In the genomic region with DNA sequence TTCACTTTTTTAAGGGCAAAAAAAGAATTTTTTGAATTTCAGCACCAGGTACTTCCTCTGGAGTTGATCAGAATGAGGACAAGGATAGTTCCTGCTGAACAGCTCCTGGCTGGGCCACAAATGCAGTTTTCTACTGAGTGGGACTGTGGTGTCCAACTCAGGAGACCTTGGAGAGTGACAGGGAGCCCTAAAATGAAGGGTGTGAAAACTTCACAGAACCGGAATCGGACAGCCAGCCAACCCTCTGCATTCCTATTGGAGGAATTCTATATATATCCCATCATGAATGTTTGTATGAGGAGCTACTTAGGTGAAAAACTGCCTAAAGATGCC, we compare ENCODE assay signal across 23 cellular contexts. TPM values are rescaled to one million over a fixed set of nuclear protein-coding genes. Genes with fewer than 3 reads are reported as not detected.
DNase-seq lines count a peak whose midpoint lies in the region; ATAC-seq, FAIRE-seq and TF ChIP-seq lines count a peak whose summit lies in the region.
"Had no signal": no experiment of that assay in that cellular context is flagged by ENCODE, and none has a peak within 500 bp of the region (broad histone marks: within the 10 kb centered on the region; RNA-seq: fewer than 3 reads in every experiment).

No MANE protein-coding gene starts in this region.

- H3K9ac ChIP-seq in liver (ENCODE audit: low read depth in 1 of 2, low read length in 2 of 2) (peak overlapping the region in 1 of 2 donors; percentile 52), HepG2 (ENCODE audit: insufficient read depth, low read depth, low read length) (no peak overlapping the region)

- FAIRE-seq in HepG2 (lab: Jason Lieb, UNC) = no peak
- FAIRE-seq: D721Med, H1 had no signal

- intact Hi-C loops in HepG2 (cut with micrococcal nuclease; ENCODE audit: unreplicated experiment) = no loop called here
- intact Hi-C loops in tibial artery (cut with DNase I; ENCODE audit: low total_unique reads) = no loop called here
- intact Hi-C loops in thyroid gland (cut with DNase I) = no loop called here

- H3K9me3 ChIP-seq in liver (ENCODE audit: control insufficient read depth in 4 of 4, low read length in 3 of 4) (no peaks in the 10 kb centered on the region), HepG2 (ENCODE audit: low read length) (no peaks in the 10 kb centered on the region), tibial artery (no peaks in the 10 kb centered on the region), thyroid gland (no peaks in the 10 kb centered on the region)
- H3K9me3 ChIP-seq: Peyer's patch had no signal

- TF ChIP-seq CTCF in liver (IDR thresholded peaks at IDR 0.05; ENCODE audit: low read depth, low read length, missing input control) = no peak
- no peak for TF ChIP-seq CTCF in HepG2 (CRISPR knock-in tag; IDR thresholded peaks at IDR 0.05)
- no peak for TF ChIP-seq CTCF in osteocyte (IDR thresholded peaks at IDR 0.05)
- TF ChIP-seq CTCF in tibial artery (IDR thresholded peaks at IDR 0.05) = no peak
- no peak for TF ChIP-seq CTCF in thyroid gland (IDR thresholded peaks at IDR 0.05)

- H3K27ac Mint-ChIP-seq in osteocyte (ENCODE audit: unreplicated experiment) = peak overlapping the region; percentile 23
- no peak overlapping the region for H3K27ac Mint-ChIP-seq in activated CD4-positive, alpha-beta memory T cell treated with anti-CD3 and anti-CD28 coated beads, Interleukin-2, amount 10 ng/mL, durations not matched to agents 7 days and 5 days

- peaks cover 2% of the 10 kb centered on the region for H3K79me2 ChIP-seq in HepG2 (ENCODE audit: insufficient read depth, low read length)

- TF ChIP-seq RAD21 in liver (IDR thresholded peaks at IDR 0.05) (no peak), HepG2 (CRISPR knock-in tag; IDR thresholded peaks at IDR 0.05) (no peak)

- H3K36me3 ChIP-seq in liver (ENCODE audit: control insufficient read depth in 4 of 4, insufficient read depth in 3 of 4, low read depth in 1 of 4, low read length in 3 of 4) (no peaks in the 10 kb centered on the region), HepG2 (replicated peaks in 1 of 2; ENCODE audit: control insufficient read depth in 1 of 2, insufficient read depth in 2 of 2, low read length in 2 of 2) (no peaks in the 10 kb centered on the region), tibial artery (no peaks in the 10 kb centered on the region), thyroid gland (no peaks in the 10 kb centered on the region)
- H3K36me3 ChIP-seq: Peyer's patch had no signal

- TF ChIP-seq POLR2A in HepG2 (IDR thresholded peaks at IDR 0.05; ENCODE audit: insufficient read depth in 1 of 2, low read depth in 2 of 2, low read length in 2 of 2) = no peak
- no peak for TF ChIP-seq POLR2A in thyroid gland (IDR thresholded peaks at IDR 0.05)

- H3K36me3 Mint-ChIP-seq in osteocyte (ENCODE audit: unreplicated experiment) = no peaks in the 10 kb centered on the region
- peaks cover 23% of the 10 kb centered on the region for H3K36me3 Mint-ChIP-seq in activated CD4-positive, alpha-beta memory T cell treated with anti-CD3 and anti-CD28 coated beads, Interleukin-2, amount 10 ng/mL, durations not matched to agents 7 days and 5 days (ENCODE audit: low read depth)

- H3K4me3 ChIP-seq in liver (ENCODE audit: low read depth in 1 of 3, low read length in 3 of 3) (no peak overlapping the region), HepG2 (replicated peaks in 1 of 3; ENCODE audit: insufficient read depth in 1 of 3, low read depth in 2 of 3, low read length in 3 of 3) (no peak overlapping the region), tibial artery (peak overlapping the region in 1 of 2 donors; percentile 28), thyroid gland (replicated peaks in 1 of 3) (no peak overlapping the region)
- H3K4me3 ChIP-seq: Peyer's patch had no signal

- no peaks in the 10 kb centered on the region for H3K27me3 Mint-ChIP-seq in osteocyte (ENCODE audit: unreplicated experiment)
- no peaks in the 10 kb centered on the region for H3K27me3 Mint-ChIP-seq in activated CD4-positive, alpha-beta memory T cell treated with anti-CD3 and anti-CD28 coated beads, Interleukin-2, amount 10 ng/mL, durations not matched to agents 7 days and 5 days

- no peaks in the 10 kb centered on the region for H3K9me3 Mint-ChIP-seq in osteocyte (ENCODE audit: unreplicated experiment)
- H3K9me3 Mint-ChIP-seq in activated CD4-positive, alpha-beta memory T cell treated with anti-CD3 and anti-CD28 coated beads, Interleukin-2, amount 10 ng/mL, durations not matched to agents 7 days and 5 days = no peaks in the 10 kb centered on the region

- in situ Hi-C loops in HepG2 (cut with HindIII; ENCODE audit: extremely low pct_ligation_motif_present, low pct_unique_long_range_greater_than_20kb) = no loop called here

- peaks cover 4 to 37% (median 10%) of the 10 kb centered on the region in 4 donors for H3K4me1 ChIP-seq in liver (ENCODE audit: control insufficient read depth in 4 of 4, insufficient read depth in 4 of 4, low read length in 3 of 4)
- H3K4me1 ChIP-seq in HepG2 (ENCODE audit: insufficient read depth, low read length) = peaks cover 5% of the 10 kb centered on the region
- H3K4me1 ChIP-seq in tibial artery = peaks cover 0 to 62% (median 24%) of the 10 kb centered on the region in 4 donors
- no peaks in the 10 kb centered on the region for H3K4me1 ChIP-seq in thyroid gland
- H3K4me1 ChIP-seq: Peyer's patch had no signal

- H3K27me3 ChIP-seq in liver (ENCODE audit: control insufficient read depth in 4 of 4, insufficient read depth in 4 of 4, low read length in 3 of 4) (no peaks in the 10 kb centered on the region), HepG2 (ENCODE audit: control insufficient read depth in 1 of 2, insufficient read depth in 2 of 2, low read length in 2 of 2) (no peaks in the 10 kb centered on the region), tibial artery (no peaks in the 10 kb centered on the region), thyroid gland (no peaks in the 10 kb centered on the region)
- H3K27me3 ChIP-seq: Peyer's patch had no signal

- peaks cover 24% of the 10 kb centered on the region for H3K4me1 Mint-ChIP-seq in osteocyte (ENCODE audit: unreplicated experiment)
- H3K4me1 Mint-ChIP-seq in activated CD4-positive, alpha-beta memory T cell treated with anti-CD3 and anti-CD28 coated beads, Interleukin-2, amount 10 ng/mL, durations not matched to agents 7 days and 5 days = peaks cover 12% of the 10 kb centered on the region

- no peak overlapping the region for H3K4me3 Mint-ChIP-seq in osteocyte (ENCODE audit: unreplicated experiment)
- no peak overlapping the region for H3K4me3 Mint-ChIP-seq in activated CD4-positive, alpha-beta memory T cell treated with anti-CD3 and anti-CD28 coated beads, Interleukin-2, amount 10 ng/mL, durations not matched to agents 7 days and 5 days

- CTCF ChIA-PET in HepG2 (lab: Yijun Ruan, JAX; ENCODE audit: low intra/inter-chr PET ratio, low total read pairs) = no interaction called here
- CTCF ChIA-PET in activated CD4-positive, alpha-beta memory T cell treated with anti-CD3 and anti-CD28 coated beads, Interleukin-2, amount 10 ng/mL, durations not matched to agents 7 days and 5 days (lab: Charles Lee) = no interaction called here

- no peak overlapping the region for H3K4me2 ChIP-seq in HepG2 (ENCODE audit: low read depth, low read length)

- no peak for DNase-seq in HepG2 (ENCODE audit: low spot score)
- peak; percentile 20 for DNase-seq in M059J (ENCODE audit: low read depth)
- no peak for DNase-seq in osteocyte (ENCODE audit: extremely low spot score, unreplicated experiment)
- DNase-seq in tibial artery = no peak
- DNase-seq in SKM-1 (lab: John Stamatoyannopoulos, UW; ENCODE audit: unreplicated experiment) = no peak
- DNase-seq in thyroid gland = no peak
- no peak for DNase-seq in activated CD4-positive, alpha-beta memory T cell treated with anti-CD3 and anti-CD28 coated beads, Interleukin-2, amount 10 ng/mL, durations not matched to agents 7 days and 5 days
- DNase-seq: AML-193; DMS53; GDM1; IMR-90; NCI-H1694; NCI-H2081; NCI-H2171; NCI-H345; NCI-H524; NCI-H774; NK-92 treated with Interleukin-12 subunit alpha and Interleukin-12 subunit beta, amount 100 ng/mL, for 24 hours; Peyer's patch; Right ventricle myocardium superior had no signal

- TF ChIP-seq EP300 in HepG2 (IDR thresholded peaks at IDR 0.05; ENCODE audit: low read depth in 2 of 2, low read length in 2 of 2) (no peak), HepG2 (CRISPR knock-in tag; IDR thresholded peaks at IDR 0.05; ENCODE audit: borderline replicate concordance) (no peak)

- BruUV-seq in HepG2 (replicated peaks; lab: Mats Ljungman, UMichigan) = no TSS peak

- POLR2A ChIA-PET in HepG2 (lab: Yijun Ruan, JAX) = no interaction called here
- POLR2A ChIA-PET in activated CD4-positive, alpha-beta memory T cell treated with anti-CD3 and anti-CD28 coated beads, Interleukin-2, amount 10 ng/mL, durations not matched to agents 7 days and 5 days (lab: Charles Lee) = interaction anchor here (1.2 kb wide), 1 partner anchor 10 kb away, joined by 4 read pairs; no protein-coding TSS in a partner anchor

- 93% methylated on average over 2 of the region's 2 CpGs for WGBS in liver
- WGBS in HepG2 (ENCODE audit: low lambda C conversion rate) = 84% methylated on average over 2 of the region's 2 CpGs
- 91 to 97% methylated on average over 2 of the region's 2 CpGs for WGBS in thyroid gland, 2 donors

- no peak overlapping the region for H2AFZ ChIP-seq in HepG2 (ENCODE audit: low read length)

- no peak for ATAC-seq in HepG2

- no peaks in the 10 kb centered on the region for H4K20me1 ChIP-seq in HepG2 (ENCODE audit: insufficient read depth, low read length)

- peak overlapping the region; percentile 80 to 93 for H3K27ac ChIP-seq in liver (ENCODE audit: low read depth in 1 of 2, low read length in 2 of 2)
- no peak overlapping the region for H3K27ac ChIP-seq in HepG2 (ENCODE audit: extremely low read length, insufficient read depth, low read length)
- peak overlapping the region; percentile 66 to 67 for H3K27ac ChIP-seq in tibial artery
- no peak overlapping the region for H3K27ac ChIP-seq in thyroid gland
- H3K27ac ChIP-seq: Peyer's patch had no signal

RNA-seq across cellular contexts. Expression of gene ANKH, which starts 40.6 kb away (rescaled TPM):
- 10 to 100 TPM; 33.0 to 57.1 TPM for total RNA-seq in liver
- 10 to 100 TPM in 1 of 2 donors, 1 to 10 TPM in 1; 9.3 to 41.8 TPM for polyA plus RNA-seq in liver
- total RNA-seq in HepG2 (2016; rRNA removed; fragmentation: Illumina TruSeq; extraction: Trizol) = 20.5 and 25.0 TPM in 2 replicates
- 30.6 and 33.5 TPM in 2 replicates for total RNA-seq in HepG2 (2016; cell fraction: cytosol; rRNA removed; fragmentation: Illumina TruSeq; extraction: Trizol; ENCODE audit: low read depth)
- total RNA-seq in HepG2 (2016; cell fraction: insoluble cytoplasmic fraction; rRNA removed; fragmentation: Illumina TruSeq; extraction: Trizol) = 16.2 and 25.0 TPM in 2 replicates
- 65.6 and 68.7 TPM in 2 replicates for total RNA-seq in HepG2 (2016; cell fraction: membrane; rRNA removed; fragmentation: Illumina TruSeq; extraction: Trizol)
- total RNA-seq in HepG2 (2016; cell fraction: nucleus; rRNA removed; fragmentation: Illumina TruSeq; extraction: Trizol) = 32.7 and 39.4 TPM in 2 replicates
- polyA plus RNA-seq in HepG2 (2011; rRNA removed) = 36.0 and 37.5 TPM in 2 replicates
- polyA plus RNA-seq in HepG2 (2011; cell fraction: cytosol; rRNA removed) = 42.6 and 44.0 TPM in 2 replicates
- polyA plus RNA-seq in HepG2 (2011; cell fraction: nucleus; rRNA removed) = 25.8 and 30.6 TPM in 2 replicates
- 30.1 and 34.0 TPM in 2 replicates for polyA plus RNA-seq in HepG2 (2012)
- 56.4 and 58.7 TPM in 2 replicates for polyA plus RNA-seq in HepG2 (2016; cell fraction: cytosol; fragmentation: Illumina TruSeq; extraction: Trizol; ENCODE audit: low read depth)
- 31.3 and 37.0 TPM in 2 replicates for polyA plus RNA-seq in HepG2 (2016; cell fraction: insoluble cytoplasmic fraction; fragmentation: Illumina TruSeq; extraction: Trizol; ENCODE audit: low read depth)
- polyA plus RNA-seq in HepG2 (2016; cell fraction: membrane; fragmentation: Illumina TruSeq; extraction: Trizol; ENCODE audit: low read depth) = 82.3 and 96.6 TPM in 2 replicates
- polyA plus RNA-seq in HepG2 (2016; cell fraction: nucleus; fragmentation: Illumina TruSeq; extraction: Trizol; ENCODE audit: insufficient read depth, low read depth) = 37.3 and 45.0 TPM in 2 replicates
- polyA minus RNA-seq in HepG2 (2011; rRNA and poly(A)+ RNA removed; ENCODE audit: low replicate concordance) = 91.4 and 122 TPM in 2 replicates
- 20.7 and 21.6 TPM in 2 replicates for polyA minus RNA-seq in HepG2 (2011; cell fraction: cytosol; rRNA and poly(A)+ RNA removed)
- polyA minus RNA-seq in HepG2 (2011; cell fraction: nucleus; rRNA and poly(A)+ RNA removed) = 54.6 and 56.5 TPM in 2 replicates
- 5.4 and 20.8 TPM in 2 replicates for total RNA-seq in M059J (2014; rRNA removed; shearing (Covaris generic))
- total RNA-seq in osteocyte = 44.6 and 50.8 TPM in 2 replicates
- 10 to 100 TPM; 31.2 to 55.2 (median 34.7) TPM for total RNA-seq in thyroid gland
- 10 to 100 TPM; 83.7 to 87.0 TPM for total RNA-seq in activated CD4-positive, alpha-beta memory T cell treated with anti-CD3 and anti-CD28 coated beads, Interleukin-2, amount 10 ng/mL, durations not matched to agents 7 days and 5 days

Comparison
In these comparisons a context has a peak if more than half of its experiments do, and no peak if none do; other contexts are left out.
1. H3K27ac ChIP-seq: peak in liver (2 of 2) and tibial artery (2 of 2); none in HepG2 (single experiment) and thyroid gland (0 of 3).